Comparison of ENCODE assay signal across 30 cellular contexts in genomic region chr17:72745241-72745640, GRCh38.
"Had no signal": no experiment of that assay in that cellular context is flagged by ENCODE, and none has a peak within 500 bp of the region (broad histone marks: within the 10 kb centered on the region; RNA-seq: fewer than 3 reads in every experiment).

No MANE protein-coding gene starts in this region.

- H3K27me3 ChIP-seq: adrenal gland, ascending aorta, body of pancreas, brain microvascular endothelial cell, breast epithelium, cardiac muscle cell had no signal

- DNase-seq: activated effector memory CD4-positive, alpha-beta T cell treated with anti-CD3 and anti-CD28 coated beads, Interleukin-2, amount 50 U/mL, for 16 hours; activated effector memory CD4-positive, alpha-beta T cell treated with Interleukin-2 at 50 U/mL for 16 hours; activated gamma-delta T cell; activated gamma-delta T cell treated with Interleukin-2 at 50 U/mL for 16 hours; activated naive CD4-positive, alpha-beta T cell; activated naive CD4-positive, alpha-beta T cell treated with anti-CD3 and anti-CD28 coated beads for 36 hours; activated naive CD4-positive, alpha-beta T cell treated with anti-CD3 and anti-CD28 coated beads, Interleukin-2, amount 10 ng/mL, durations not matched to agents 7 days and 5 days; activated naive CD4-positive, alpha-beta T cell treated with anti-CD3 and anti-CD28 coated beads, Interleukin-2, amount 50 U/mL, for 16 hours; activated naive CD4-positive, alpha-beta T cell treated with Interleukin-2 at 50 U/mL for 16 hours; activated naive CD8-positive, alpha-beta T cell treated with anti-CD3 and anti-CD28 coated beads for 36 hours; activated naive CD8-positive, alpha-beta T cell treated with anti-CD3 and anti-CD28 coated beads, Interleukin-2, amount 10 ng/mL, durations not matched to agents 7 days and 5 days; activated naive CD8-positive, alpha-beta T cell treated with anti-CD3 and anti-CD28 coated beads, Interleukin-2, amount 50 U/mL, for 24 hours; activated T-cell treated with anti-CD3 and anti-CD28 coated beads, Interleukin-2, amount 50 U/mL, for 1 hour; activated T-cell treated with anti-CD3 and anti-CD28 coated beads, Interleukin-2, amount 50 U/mL, for 24 hours; activated T-cell treated with anti-CD3 and anti-CD28 coated beads, Interleukin-2, amount 50 U/mL, for 4 hours; activated T-cell treated with anti-CD3 and anti-CD28 coated beads, Interleukin-2, amount 50 U/mL, for 48 hours; activated T-cell treated with anti-CD3 and anti-CD28 coated beads, Interleukin-2, amount 50 U/mL, for 72 hours; adrenal gland; amniotic stem cell; amygdala; anterior cingulate cortex; aorta; body of pancreas; brain microvascular endothelial cell; caudate nucleus; central memory CD4-positive, alpha-beta T cell; cerebellar nuclear complex had no signal

- H3K9me3 ChIP-seq: adrenal gland, ascending aorta, body of pancreas, breast epithelium had no signal

- H3K36me3 ChIP-seq: adrenal gland, ascending aorta, brain microvascular endothelial cell, breast epithelium, cardiac muscle cell had no signal

- H3K27ac ChIP-seq: adrenal gland, ascending aorta, body of pancreas, brain microvascular endothelial cell, breast epithelium, cardiac muscle cell had no signal

- H3K4me3 ChIP-seq: adrenal gland, ascending aorta, body of pancreas, breast epithelium, cardiac muscle cell had no signal

- H3K4me1 ChIP-seq: adrenal gland, ascending aorta, breast epithelium had no signal
